1 cellular context compared by ENCODE assay signal in the genomic region with DNA sequence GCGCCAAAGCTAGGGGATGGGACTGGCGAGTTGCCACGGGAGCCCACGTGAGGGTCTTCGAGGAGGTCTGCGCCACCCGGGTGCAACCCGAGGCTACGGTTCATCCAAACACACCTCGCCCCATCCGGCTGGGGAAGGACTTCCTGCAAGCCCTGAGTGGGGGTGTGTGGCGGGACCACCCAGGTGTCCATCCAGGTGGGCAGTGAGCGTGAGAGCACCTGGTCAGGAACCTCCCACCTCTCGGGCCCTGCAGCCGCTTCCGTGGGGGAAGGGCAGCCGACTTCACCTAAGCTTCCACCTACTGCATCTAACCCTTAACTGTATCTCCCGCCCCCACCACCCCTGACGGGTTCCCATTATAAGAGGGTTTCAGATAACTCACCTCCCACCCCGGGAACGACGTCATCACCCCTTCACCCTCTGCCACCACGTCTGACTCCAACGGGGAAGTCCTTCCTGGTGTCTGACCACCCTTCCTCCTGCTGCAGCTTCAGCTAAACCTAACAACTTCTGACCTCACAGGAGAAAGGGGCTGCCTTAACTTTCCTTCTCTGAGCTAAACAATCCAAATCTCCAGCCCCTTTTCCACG.
A peak's percentile ranks its signal among the peaks of the same experiment; 100 is the strongest.
TF ChIP-seq lines count a peak whose summit lies in the region.

No MANE protein-coding gene starts in this region.

TF ChIP-seq in K562, 482 proteins besides CTCF, POLR2A, EP300 and RAD21 (continued from another document):
- TF ChIP-seq, protein P1, sequence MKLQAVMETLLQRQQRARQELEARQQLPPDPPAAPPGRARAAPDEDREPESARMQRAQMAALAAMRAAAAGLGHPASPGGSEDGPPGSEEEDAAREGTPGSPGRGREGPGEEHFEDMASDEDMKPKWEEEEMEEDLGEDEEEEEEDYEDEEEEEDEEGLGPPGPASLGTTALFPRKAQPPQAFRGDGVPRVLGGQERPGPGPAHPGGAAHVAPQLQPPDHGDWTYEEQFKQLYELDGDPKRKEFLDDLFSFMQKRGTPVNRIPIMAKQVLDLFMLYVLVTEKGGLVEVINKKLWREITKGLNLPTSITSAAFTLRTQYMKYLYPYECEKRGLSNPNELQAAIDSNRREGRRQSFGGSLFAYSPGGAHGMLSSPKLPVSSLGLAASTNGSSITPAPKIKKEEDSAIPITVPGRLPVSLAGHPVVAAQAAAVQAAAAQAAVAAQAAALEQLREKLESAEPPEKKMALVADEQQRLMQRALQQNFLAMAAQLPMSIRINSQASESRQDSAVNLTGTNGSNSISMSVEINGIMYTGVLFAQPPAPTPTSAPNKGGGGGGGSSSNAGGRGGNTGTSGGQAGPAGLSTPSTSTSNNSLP (IDR thresholded peaks at IDR 0.05; ENCODE audit: borderline replicate concordance, low read depth, low read length): no peak
- TF ChIP-seq SP2 (IDR thresholded peaks at IDR 0.05; ENCODE audit: extremely low read depth, low read depth, low read length, poor library complexity, severe bottlenecking): no peak
- no peak for TF ChIP-seq ARID1B (IDR thresholded peaks at IDR 0.05)
- TF ChIP-seq NBN (IDR thresholded peaks at IDR 0.05; ENCODE audit: low read depth): 0 out of 2 replicates have a peak, but pooled peaks have one; percentile 22
- TF ChIP-seq ZNF436 (CRISPR knock-in tag; IDR thresholded peaks at IDR 0.05): no peak
- no peak for TF ChIP-seq MECOM (CRISPR knock-in tag; IDR thresholded peaks at IDR 0.05)
- TF ChIP-seq, protein P2, sequence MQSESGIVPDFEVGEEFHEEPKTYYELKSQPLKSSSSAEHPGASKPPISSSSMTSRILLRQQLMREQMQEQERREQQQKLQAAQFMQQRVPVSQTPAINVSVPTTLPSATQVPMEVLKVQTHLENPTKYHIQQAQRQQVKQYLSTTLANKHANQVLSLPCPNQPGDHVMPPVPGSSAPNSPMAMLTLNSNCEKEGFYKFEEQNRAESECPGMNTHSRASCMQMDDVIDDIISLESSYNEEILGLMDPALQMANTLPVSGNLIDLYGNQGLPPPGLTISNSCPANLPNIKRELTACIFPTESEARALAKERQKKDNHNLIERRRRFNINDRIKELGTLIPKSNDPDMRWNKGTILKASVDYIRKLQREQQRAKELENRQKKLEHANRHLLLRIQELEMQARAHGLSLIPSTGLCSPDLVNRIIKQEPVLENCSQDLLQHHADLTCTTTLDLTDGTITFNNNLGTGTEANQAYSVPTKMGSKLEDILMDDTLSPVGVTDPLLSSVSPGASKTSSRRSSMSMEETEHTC (IDR thresholded peaks at IDR 0.05): no peak
- TF ChIP-seq RCOR1 (IDR thresholded peaks at IDR 0.05; ENCODE audit: borderline replicate concordance in 1 of 2, low read depth in 2 of 2, low read length in 2 of 2): peak; percentile 66 to 87; a peak in 3 of 4 replicates
- TF ChIP-seq, protein P3, sequence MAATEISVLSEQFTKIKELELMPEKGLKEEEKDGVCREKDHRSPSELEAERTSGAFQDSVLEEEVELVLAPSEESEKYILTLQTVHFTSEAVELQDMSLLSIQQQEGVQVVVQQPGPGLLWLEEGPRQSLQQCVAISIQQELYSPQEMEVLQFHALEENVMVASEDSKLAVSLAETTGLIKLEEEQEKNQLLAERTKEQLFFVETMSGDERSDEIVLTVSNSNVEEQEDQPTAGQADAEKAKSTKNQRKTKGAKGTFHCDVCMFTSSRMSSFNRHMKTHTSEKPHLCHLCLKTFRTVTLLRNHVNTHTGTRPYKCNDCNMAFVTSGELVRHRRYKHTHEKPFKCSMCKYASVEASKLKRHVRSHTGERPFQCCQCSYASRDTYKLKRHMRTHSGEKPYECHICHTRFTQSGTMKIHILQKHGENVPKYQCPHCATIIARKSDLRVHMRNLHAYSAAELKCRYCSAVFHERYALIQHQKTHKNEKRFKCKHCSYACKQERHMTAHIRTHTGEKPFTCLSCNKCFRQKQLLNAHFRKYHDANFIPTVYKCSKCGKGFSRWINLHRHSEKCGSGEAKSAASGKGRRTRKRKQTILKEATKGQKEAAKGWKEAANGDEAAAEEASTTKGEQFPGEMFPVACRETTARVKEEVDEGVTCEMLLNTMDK (IDR thresholded peaks at IDR 0.05; ENCODE audit: borderline replicate concordance, insufficient read depth, low read depth, low read length, poor library complexity, severe bottlenecking): no peak
- no peak for TF ChIP-seq RBM17 (IDR thresholded peaks at IDR 0.05; ENCODE audit: borderline replicate concordance, low read depth, low read length)
- no peak for TF ChIP-seq EWSR1 (IDR thresholded peaks at IDR 0.05; ENCODE audit: borderline replicate concordance, low read depth, partially characterized antibody)
- no peak for TF ChIP-seq KAT8 (IDR thresholded peaks at IDR 0.05; ENCODE audit: low read depth)
- 0 out of 2 replicates have a peak, but pooled peaks have one; percentile 51 for TF ChIP-seq ZNF282 (CRISPR knock-in tag; IDR thresholded peaks at IDR 0.05)
- TF ChIP-seq LCOR (CRISPR knock-in tag; IDR thresholded peaks at IDR 0.05): no peak
- no peak for TF ChIP-seq BRD9 (IDR thresholded peaks at IDR 0.05; ENCODE audit: low read depth, partially characterized antibody)
- TF ChIP-seq, protein P4, sequence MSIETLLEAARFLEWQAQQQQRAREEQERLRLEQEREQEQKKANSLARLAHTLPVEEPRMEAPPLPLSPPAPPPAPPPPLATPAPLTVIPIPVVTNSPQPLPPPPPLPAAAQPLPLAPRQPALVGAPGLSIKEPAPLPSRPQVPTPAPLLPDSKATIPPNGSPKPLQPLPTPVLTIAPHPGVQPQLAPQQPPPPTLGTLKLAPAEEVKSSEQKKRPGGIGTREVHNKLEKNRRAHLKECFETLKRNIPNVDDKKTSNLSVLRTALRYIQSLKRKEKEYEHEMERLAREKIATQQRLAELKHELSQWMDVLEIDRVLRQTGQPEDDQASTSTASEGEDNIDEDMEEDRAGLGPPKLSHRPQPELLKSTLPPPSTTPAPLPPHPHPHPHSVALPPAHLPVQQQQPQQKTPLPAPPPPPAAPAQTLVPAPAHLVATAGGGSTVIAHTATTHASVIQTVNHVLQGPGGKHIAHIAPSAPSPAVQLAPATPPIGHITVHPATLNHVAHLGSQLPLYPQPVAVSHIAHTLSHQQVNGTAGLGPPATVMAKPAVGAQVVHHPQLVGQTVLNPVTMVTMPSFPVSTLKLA (conservative IDR thresholded peaks at IDR 0.05): 0 out of 4 replicates have a peak, but pooled peaks of 1 of the 2 experiments have one; percentile 8
- no peak for TF ChIP-seq ZNF3 (CRISPR knock-in tag; IDR thresholded peaks at IDR 0.05)
- no peak for TF ChIP-seq HDAC3 (IDR thresholded peaks at IDR 0.05; ENCODE audit: borderline replicate concordance, partially characterized antibody)
- TF ChIP-seq ZNF253 (CRISPR knock-in tag; conservative IDR thresholded peaks at IDR 0.05): no peak
- TF ChIP-seq, protein P5, sequence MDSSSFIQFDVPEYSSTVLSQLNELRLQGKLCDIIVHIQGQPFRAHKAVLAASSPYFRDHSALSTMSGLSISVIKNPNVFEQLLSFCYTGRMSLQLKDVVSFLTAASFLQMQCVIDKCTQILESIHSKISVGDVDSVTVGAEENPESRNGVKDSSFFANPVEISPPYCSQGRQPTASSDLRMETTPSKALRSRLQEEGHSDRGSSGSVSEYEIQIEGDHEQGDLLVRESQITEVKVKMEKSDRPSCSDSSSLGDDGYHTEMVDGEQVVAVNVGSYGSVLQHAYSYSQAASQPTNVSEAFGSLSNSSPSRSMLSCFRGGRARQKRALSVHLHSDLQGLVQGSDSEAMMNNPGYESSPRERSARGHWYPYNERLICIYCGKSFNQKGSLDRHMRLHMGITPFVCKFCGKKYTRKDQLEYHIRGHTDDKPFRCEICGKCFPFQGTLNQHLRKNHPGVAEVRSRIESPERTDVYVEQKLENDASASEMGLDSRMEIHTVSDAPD (CRISPR knock-in tag; IDR thresholded peaks at IDR 0.05): no peak
- peak; percentile 78 for TF ChIP-seq PHF20 (IDR thresholded peaks at IDR 0.05; ENCODE audit: partially characterized antibody)
- TF ChIP-seq, protein P6, sequence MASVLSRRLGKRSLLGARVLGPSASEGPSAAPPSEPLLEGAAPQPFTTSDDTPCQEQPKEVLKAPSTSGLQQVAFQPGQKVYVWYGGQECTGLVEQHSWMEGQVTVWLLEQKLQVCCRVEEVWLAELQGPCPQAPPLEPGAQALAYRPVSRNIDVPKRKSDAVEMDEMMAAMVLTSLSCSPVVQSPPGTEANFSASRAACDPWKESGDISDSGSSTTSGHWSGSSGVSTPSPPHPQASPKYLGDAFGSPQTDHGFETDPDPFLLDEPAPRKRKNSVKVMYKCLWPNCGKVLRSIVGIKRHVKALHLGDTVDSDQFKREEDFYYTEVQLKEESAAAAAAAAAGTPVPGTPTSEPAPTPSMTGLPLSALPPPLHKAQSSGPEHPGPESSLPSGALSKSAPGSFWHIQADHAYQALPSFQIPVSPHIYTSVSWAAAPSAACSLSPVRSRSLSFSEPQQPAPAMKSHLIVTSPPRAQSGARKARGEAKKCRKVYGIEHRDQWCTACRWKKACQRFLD (CRISPR knock-in tag; IDR thresholded peaks at IDR 0.05): no peak
- TF ChIP-seq, protein P7, sequence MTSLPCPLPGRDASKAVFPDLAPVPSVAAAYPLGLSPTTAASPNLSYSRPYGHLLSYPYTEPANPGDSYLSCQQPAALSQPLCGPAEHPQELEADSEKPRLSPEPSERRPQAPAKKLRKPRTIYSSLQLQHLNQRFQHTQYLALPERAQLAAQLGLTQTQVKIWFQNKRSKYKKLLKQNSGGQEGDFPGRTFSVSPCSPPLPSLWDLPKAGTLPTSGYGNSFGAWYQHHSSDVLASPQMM (CRISPR knock-in tag; IDR thresholded peaks at IDR 0.05): no peak
- TF ChIP-seq DMBX1 (CRISPR knock-in tag; IDR thresholded peaks at IDR 0.05; ENCODE audit: borderline replicate concordance): no peak
- TF ChIP-seq HDAC1 (IDR thresholded peaks at IDR 0.05): peak; percentile 32 to 70; a peak in 2 of 4 replicates
- no peak for TF ChIP-seq SMARCA4 (IDR thresholded peaks at IDR 0.05)
- TF ChIP-seq KDM1A (IDR thresholded peaks at IDR 0.05): peak; percentile 92 to 96
- TF ChIP-seq, protein P8, sequence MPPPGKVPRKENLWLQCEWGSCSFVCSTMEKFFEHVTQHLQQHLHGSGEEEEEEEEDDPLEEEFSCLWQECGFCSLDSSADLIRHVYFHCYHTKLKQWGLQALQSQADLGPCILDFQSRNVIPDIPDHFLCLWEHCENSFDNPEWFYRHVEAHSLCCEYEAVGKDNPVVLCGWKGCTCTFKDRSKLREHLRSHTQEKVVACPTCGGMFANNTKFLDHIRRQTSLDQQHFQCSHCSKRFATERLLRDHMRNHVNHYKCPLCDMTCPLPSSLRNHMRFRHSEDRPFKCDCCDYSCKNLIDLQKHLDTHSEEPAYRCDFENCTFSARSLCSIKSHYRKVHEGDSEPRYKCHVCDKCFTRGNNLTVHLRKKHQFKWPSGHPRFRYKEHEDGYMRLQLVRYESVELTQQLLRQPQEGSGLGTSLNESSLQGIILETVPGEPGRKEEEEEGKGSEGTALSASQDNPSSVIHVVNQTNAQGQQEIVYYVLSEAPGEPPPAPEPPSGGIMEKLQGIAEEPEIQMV (tag; conservative IDR thresholded peaks at IDR 0.05; ENCODE audit: low read depth): no peak
- no peak for TF ChIP-seq RBM22 (IDR thresholded peaks at IDR 0.05; ENCODE audit: low read depth, low read length, poor library complexity, severe bottlenecking)
- TF ChIP-seq, protein P9, sequence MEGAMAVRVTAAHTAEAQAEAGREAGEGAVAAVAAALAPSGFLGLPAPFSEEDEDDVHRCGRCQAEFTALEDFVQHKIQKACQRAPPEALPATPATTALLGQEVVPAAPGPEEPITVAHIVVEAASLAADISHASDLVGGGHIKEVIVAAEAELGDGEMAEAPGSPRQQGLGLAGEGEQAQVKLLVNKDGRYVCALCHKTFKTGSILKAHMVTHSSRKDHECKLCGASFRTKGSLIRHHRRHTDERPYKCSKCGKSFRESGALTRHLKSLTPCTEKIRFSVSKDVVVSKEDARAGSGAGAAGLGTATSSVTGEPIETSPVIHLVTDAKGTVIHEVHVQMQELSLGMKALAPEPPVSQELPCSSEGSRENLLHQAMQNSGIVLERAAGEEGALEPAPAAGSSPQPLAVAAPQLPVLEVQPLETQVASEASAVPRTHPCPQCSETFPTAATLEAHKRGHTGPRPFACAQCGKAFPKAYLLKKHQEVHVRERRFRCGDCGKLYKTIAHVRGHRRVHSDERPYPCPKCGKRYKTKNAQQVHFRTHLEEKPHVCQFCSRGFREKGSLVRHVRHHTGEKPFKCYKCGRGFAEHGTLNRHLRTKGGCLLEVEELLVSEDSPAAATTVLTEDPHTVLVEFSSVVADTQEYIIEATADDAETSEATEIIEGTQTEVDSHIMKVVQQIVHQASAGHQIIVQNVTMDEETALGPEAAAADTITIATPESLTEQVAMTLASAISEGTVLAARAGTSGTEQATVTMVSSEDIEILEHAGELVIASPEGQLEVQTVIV (CRISPR knock-in tag; IDR thresholded peaks at IDR 0.05; ENCODE audit: borderline replicate concordance): no peak
- TF ChIP-seq NFRKB (IDR thresholded peaks at IDR 0.05; ENCODE audit: low read depth): no peak
- TF ChIP-seq PTBP1 (IDR thresholded peaks at IDR 0.05; ENCODE audit: low read depth, low read length): peak; percentile 81; the same call in 1 of the 2 replicates
